In the genomic region with DNA sequence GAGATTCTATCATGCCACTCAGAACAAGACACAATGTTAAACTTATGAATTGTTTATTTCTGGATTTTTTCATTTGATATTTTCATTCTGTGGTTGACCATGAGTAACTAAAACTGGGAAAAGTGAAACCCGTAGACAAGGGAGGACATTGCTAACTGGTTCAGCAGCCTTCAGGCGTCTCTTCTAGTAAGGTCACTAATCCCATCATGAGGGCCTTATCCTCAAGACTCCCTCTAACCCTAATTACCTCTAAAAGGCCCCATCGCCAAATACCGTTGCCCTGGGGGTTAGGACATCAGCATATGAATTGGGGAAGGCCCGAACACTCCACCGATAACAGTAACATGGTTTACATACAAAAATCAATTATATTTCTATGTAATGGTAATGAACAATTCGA, we compare ENCODE assay signal across 1 cellular context.
TF ChIP-seq lines count a peak whose summit lies in the region.

No MANE protein-coding gene starts in this region.

TF ChIP-seq in H1, 55 proteins besides CTCF, POLR2A, EP300 and RAD21 (continued from another document):
- peak; percentile 70 for TF ChIP-seq EGR1 (IDR thresholded peaks at IDR 0.05; ENCODE audit: borderline replicate concordance, low read depth, low read length)
- TF ChIP-seq BRCA1 (IDR thresholded peaks at IDR 0.05; ENCODE audit: low read depth, low read length) = no peak
- TF ChIP-seq, protein P1, sequence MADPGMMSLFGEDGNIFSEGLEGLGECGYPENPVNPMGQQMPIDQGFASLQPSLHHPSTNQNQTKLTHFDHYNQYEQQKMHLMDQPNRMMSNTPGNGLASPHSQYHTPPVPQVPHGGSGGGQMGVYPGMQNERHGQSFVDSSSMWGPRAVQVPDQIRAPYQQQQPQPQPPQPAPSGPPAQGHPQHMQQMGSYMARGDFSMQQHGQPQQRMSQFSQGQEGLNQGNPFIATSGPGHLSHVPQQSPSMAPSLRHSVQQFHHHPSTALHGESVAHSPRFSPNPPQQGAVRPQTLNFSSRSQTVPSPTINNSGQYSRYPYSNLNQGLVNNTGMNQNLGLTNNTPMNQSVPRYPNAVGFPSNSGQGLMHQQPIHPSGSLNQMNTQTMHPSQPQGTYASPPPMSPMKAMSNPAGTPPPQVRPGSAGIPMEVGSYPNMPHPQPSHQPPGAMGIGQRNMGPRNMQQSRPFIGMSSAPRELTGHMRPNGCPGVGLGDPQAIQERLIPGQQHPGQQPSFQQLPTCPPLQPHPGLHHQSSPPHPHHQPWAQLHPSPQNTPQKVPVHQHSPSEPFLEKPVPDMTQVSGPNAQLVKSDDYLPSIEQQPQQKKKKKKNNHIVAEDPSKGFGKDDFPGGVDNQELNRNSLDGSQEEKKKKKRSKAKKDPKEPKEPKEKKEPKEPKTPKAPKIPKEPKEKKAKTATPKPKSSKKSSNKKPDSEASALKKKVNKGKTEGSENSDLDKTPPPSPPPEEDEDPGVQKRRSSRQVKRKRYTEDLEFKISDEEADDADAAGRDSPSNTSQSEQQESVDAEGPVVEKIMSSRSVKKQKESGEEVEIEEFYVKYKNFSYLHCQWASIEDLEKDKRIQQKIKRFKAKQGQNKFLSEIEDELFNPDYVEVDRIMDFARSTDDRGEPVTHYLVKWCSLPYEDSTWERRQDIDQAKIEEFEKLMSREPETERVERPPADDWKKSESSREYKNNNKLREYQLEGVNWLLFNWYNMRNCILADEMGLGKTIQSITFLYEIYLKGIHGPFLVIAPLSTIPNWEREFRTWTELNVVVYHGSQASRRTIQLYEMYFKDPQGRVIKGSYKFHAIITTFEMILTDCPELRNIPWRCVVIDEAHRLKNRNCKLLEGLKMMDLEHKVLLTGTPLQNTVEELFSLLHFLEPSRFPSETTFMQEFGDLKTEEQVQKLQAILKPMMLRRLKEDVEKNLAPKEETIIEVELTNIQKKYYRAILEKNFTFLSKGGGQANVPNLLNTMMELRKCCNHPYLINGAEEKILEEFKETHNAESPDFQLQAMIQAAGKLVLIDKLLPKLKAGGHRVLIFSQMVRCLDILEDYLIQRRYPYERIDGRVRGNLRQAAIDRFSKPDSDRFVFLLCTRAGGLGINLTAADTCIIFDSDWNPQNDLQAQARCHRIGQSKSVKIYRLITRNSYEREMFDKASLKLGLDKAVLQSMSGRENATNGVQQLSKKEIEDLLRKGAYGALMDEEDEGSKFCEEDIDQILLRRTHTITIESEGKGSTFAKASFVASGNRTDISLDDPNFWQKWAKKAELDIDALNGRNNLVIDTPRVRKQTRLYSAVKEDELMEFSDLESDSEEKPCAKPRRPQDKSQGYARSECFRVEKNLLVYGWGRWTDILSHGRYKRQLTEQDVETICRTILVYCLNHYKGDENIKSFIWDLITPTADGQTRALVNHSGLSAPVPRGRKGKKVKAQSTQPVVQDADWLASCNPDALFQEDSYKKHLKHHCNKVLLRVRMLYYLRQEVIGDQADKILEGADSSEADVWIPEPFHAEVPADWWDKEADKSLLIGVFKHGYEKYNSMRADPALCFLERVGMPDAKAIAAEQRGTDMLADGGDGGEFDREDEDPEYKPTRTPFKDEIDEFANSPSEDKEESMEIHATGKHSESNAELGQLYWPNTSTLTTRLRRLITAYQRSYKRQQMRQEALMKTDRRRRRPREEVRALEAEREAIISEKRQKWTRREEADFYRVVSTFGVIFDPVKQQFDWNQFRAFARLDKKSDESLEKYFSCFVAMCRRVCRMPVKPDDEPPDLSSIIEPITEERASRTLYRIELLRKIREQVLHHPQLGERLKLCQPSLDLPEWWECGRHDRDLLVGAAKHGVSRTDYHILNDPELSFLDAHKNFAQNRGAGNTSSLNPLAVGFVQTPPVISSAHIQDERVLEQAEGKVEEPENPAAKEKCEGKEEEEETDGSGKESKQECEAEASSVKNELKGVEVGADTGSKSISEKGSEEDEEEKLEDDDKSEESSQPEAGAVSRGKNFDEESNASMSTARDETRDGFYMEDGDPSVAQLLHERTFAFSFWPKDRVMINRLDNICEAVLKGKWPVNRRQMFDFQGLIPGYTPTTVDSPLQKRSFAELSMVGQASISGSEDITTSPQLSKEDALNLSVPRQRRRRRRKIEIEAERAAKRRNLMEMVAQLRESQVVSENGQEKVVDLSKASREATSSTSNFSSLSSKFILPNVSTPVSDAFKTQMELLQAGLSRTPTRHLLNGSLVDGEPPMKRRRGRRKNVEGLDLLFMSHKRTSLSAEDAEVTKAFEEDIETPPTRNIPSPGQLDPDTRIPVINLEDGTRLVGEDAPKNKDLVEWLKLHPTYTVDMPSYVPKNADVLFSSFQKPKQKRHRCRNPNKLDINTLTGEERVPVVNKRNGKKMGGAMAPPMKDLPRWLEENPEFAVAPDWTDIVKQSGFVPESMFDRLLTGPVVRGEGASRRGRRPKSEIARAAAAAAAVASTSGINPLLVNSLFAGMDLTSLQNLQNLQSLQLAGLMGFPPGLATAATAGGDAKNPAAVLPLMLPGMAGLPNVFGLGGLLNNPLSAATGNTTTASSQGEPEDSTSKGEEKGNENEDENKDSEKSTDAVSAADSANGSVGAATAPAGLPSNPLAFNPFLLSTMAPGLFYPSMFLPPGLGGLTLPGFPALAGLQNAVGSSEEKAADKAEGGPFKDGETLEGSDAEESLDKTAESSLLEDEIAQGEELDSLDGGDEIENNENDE (IDR thresholded peaks at IDR 0.05; ENCODE audit: insufficient replicate concordance, low read length) = no peak
- no peak for TF ChIP-seq GTF2F1 (IDR thresholded peaks at IDR 0.05; ENCODE audit: borderline replicate concordance, low read depth, low read length)
- no peak for TF ChIP-seq TAF7 (optimal IDR thresholded peaks at IDR 0.05; ENCODE audit: borderline replicate concordance, low read depth, low read length)
- TF ChIP-seq TAF1 (IDR thresholded peaks at IDR 0.05; ENCODE audit: low read depth, low read length) = no peak
- no peak for TF ChIP-seq NANOG (IDR thresholded peaks at IDR 0.05; ENCODE audit: insufficient read depth, low read depth, low read length, poor library complexity, severe bottlenecking)
- no peak for TF ChIP-seq YY1 (IDR thresholded peaks at IDR 0.05; ENCODE audit: low read depth, low read length)
- peak; percentile 32; the same call in 1 of the 2 replicates for TF ChIP-seq KDM1A (IDR thresholded peaks at IDR 0.05; ENCODE audit: borderline replicate concordance, low read length)
- no peak for TF ChIP-seq CHD1 (IDR thresholded peaks at IDR 0.05; ENCODE audit: low read depth, low read length)
- TF ChIP-seq RXRA (IDR thresholded peaks at IDR 0.05; ENCODE audit: insufficient read depth, low read depth, low read length) = 0 out of 2 replicates have a peak, but pooled peaks have one; percentile 41
- TF ChIP-seq SAP30 (IDR thresholded peaks at IDR 0.05; ENCODE audit: insufficient read depth, insufficient replicate concordance, low read length) = no peak
- TF ChIP-seq CHD2 (IDR thresholded peaks at IDR 0.05; ENCODE audit: low read length) = no peak
- no peak for TF ChIP-seq MAFK (IDR thresholded peaks at IDR 0.05; ENCODE audit: low read depth, low read length)
- TF ChIP-seq EZH2 (IDR thresholded peaks at IDR 0.05; ENCODE audit: low read depth, low read length, severe bottlenecking) = no peak
- TF ChIP-seq ASH2L (IDR thresholded peaks at IDR 0.05; ENCODE audit: low read length) = no peak
- TF ChIP-seq NRF1 (IDR thresholded peaks at IDR 0.05; ENCODE audit: low read depth, low read length) = no peak
- TF ChIP-seq ZNF274 (IDR thresholded peaks at IDR 0.05; ENCODE audit: borderline replicate concordance, extremely low read depth, low read length) = 0 out of 2 replicates have a peak, but pooled peaks have one; percentile 24
- TF ChIP-seq TBP (IDR thresholded peaks at IDR 0.05; ENCODE audit: low read depth, low read length) = no peak
- TF ChIP-seq HDAC6 (IDR thresholded peaks at IDR 0.05; ENCODE audit: low read depth, low read length) = no peak
- TF ChIP-seq CBX8 (IDR thresholded peaks at IDR 0.05; ENCODE audit: borderline replicate concordance, low read depth, low read length) = no peak
- TF ChIP-seq BCL11A (IDR thresholded peaks at IDR 0.05; ENCODE audit: low read depth in 2 of 2, low read length in 2 of 2) = peak in 1 of 2 experiments; percentile 29
- peak; percentile 55; the same call in 1 of the 2 replicates for TF ChIP-seq SP1 (IDR thresholded peaks at IDR 0.05; ENCODE audit: low read depth, low read length)
- TF ChIP-seq JUND (IDR thresholded peaks at IDR 0.05; ENCODE audit: low read length) = no peak
- TF ChIP-seq RFX5 (IDR thresholded peaks at IDR 0.05; ENCODE audit: borderline replicate concordance, low read depth, low read length) = no peak
- TF ChIP-seq, protein P2, sequence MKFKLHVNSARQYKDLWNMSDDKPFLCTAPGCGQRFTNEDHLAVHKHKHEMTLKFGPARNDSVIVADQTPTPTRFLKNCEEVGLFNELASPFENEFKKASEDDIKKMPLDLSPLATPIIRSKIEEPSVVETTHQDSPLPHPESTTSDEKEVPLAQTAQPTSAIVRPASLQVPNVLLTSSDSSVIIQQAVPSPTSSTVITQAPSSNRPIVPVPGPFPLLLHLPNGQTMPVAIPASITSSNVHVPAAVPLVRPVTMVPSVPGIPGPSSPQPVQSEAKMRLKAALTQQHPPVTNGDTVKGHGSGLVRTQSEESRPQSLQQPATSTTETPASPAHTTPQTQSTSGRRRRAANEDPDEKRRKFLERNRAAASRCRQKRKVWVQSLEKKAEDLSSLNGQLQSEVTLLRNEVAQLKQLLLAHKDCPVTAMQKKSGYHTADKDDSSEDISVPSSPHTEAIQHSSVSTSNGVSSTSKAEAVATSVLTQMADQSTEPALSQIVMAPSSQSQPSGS (IDR thresholded peaks at IDR 0.05; ENCODE audit: low read length) = no peak
- no peak for TF ChIP-seq SIX5 (IDR thresholded peaks at IDR 0.05; ENCODE audit: low read depth, low read length)
- TF ChIP-seq POLR2AphosphoS5 (IDR thresholded peaks at IDR 0.05; ENCODE audit: low read depth, low read length) = peak; percentile 90
- TF ChIP-seq GABPA (IDR thresholded peaks at IDR 0.05; ENCODE audit: borderline replicate concordance, insufficient read depth, low read length) = no peak
- TF ChIP-seq JUN (IDR thresholded peaks at IDR 0.05; ENCODE audit: low read depth, low read length) = no peak
- TF ChIP-seq RBBP5 (IDR thresholded peaks at IDR 0.05; ENCODE audit: borderline replicate concordance, low read depth, low read length) = no peak
- TF ChIP-seq TEAD4 (IDR thresholded peaks at IDR 0.05; ENCODE audit: low read depth, low read length) = no peak
- no peak for TF ChIP-seq RNF2 (IDR thresholded peaks at IDR 0.05; ENCODE audit: borderline replicate concordance, low read depth, low read length, missing control alignments, poor library complexity, severe bottlenecking)
- TF ChIP-seq KDM5A (IDR thresholded peaks at IDR 0.05; ENCODE audit: low read length) = no peak
